In genomic region chr20:1423206-1423605, GRCh38 we compare ENCODE assay signal across 1 cellular context.
TF ChIP-seq lines count a peak whose summit lies in the region.

No MANE protein-coding gene starts in this region.

TF ChIP-seq in H1, 55 proteins besides CTCF, POLR2A, EP300 and RAD21:
- TF ChIP-seq CREB1 (IDR thresholded peaks at IDR 0.05): no peak
- no peak for TF ChIP-seq ATF3 (IDR thresholded peaks at IDR 0.05; ENCODE audit: insufficient read depth, low read depth, low read length)
- no peak for TF ChIP-seq TAF7 (optimal IDR thresholded peaks at IDR 0.05; ENCODE audit: borderline replicate concordance, low read depth, low read length)
- TF ChIP-seq KDM1A (IDR thresholded peaks at IDR 0.05; ENCODE audit: borderline replicate concordance, low read length): peak; percentile 42; the same call in 1 of the 2 replicates
- no peak for TF ChIP-seq EGR1 (IDR thresholded peaks at IDR 0.05; ENCODE audit: borderline replicate concordance, low read depth, low read length)
- TF ChIP-seq ZNF274 (IDR thresholded peaks at IDR 0.05; ENCODE audit: borderline replicate concordance, extremely low read depth, low read length): no peak
- no peak for TF ChIP-seq MAFK (IDR thresholded peaks at IDR 0.05; ENCODE audit: low read depth, low read length)
